In the genomic region with DNA sequence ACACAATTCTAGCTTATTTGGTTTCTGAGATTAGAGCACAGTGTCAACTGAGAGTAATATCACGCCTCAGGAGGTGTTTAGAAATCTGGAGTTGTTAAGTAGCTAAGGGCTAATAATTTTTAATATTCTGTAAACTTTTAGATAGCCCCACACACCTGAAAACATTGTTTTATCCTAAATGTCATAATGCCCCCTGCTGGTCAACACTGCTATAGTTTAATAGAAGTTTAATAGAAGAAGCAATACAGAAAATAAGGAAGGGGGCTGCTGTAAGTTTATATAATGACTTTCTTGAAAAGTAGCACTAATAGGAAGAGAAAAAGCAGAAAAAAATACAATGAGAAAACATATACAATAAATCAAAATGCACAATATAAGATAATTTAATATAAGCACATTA, we compare ENCODE assay signal across 20 cellular contexts.
DNase-seq lines count a peak whose midpoint lies in the region; ATAC-seq, FAIRE-seq and TF ChIP-seq lines count a peak whose summit lies in the region.
"Had no signal": no experiment of that assay in that cellular context is flagged by ENCODE, and none has a peak within 500 bp of the region (broad histone marks: within the 10 kb centered on the region; RNA-seq: fewer than 3 reads in every experiment).

No MANE protein-coding gene starts in this region.

- peak; percentile 35 for TF ChIP-seq CTCF in D721Med (IDR thresholded peaks at IDR 0.05; ENCODE audit: insufficient read depth, missing control alignments)
- peak; percentile 12 for TF ChIP-seq CTCF in bronchial epithelial cell (IDR thresholded peaks at IDR 0.05; ENCODE audit: insufficient read depth, low read length, severe bottlenecking)
- no peak for TF ChIP-seq CTCF in esophagus muscularis mucosa (IDR thresholded peaks at IDR 0.05)

- DNase-seq in D721Med (ENCODE audit: insufficient read length, low spot score) (no peak), HT1080 (ENCODE audit: low read depth) (peak; percentile 0), bronchial epithelial cell (ENCODE audit: low read depth) (peak; percentile 3), left kidney (ENCODE audit: low read depth, low spot score) (peak; percentile 16), DMS 273 (lab: John Stamatoyannopoulos, UW; ENCODE audit: unreplicated experiment) (no peak), GM12891 (ENCODE audit: insufficient read length, low spot score) (no peak), esophagus muscularis mucosa (ENCODE audit: extremely low spot score) (no peak)
- DNase-seq: activated B cell treated with CpG ODN at 0.5 μM for 24 hours; activated naive CD4-positive, alpha-beta T cell treated with Interleukin-2 at 50 U/mL for 16 hours; NCI-H1048; NCI-H510A; retina; stimulated activated CD4-positive, alpha-beta T cell treated with anti-CD3 and anti-CD28 coated beads, Interleukin-1b, Interleukin-23, amount 100 ng/mL, for 48 hours; SW 1271 had no signal

- TF ChIP-seq EP300 in esophagus muscularis mucosa (IDR thresholded peaks at IDR 0.05) = no peak

- ATAC-seq in HG03135 (IDR thresholded peaks at IDR 0.05; ENCODE audit: unreplicated experiment) = no peak
- ATAC-seq: gastroesophageal sphincter had no signal

- no peaks in the 10 kb centered on the region for H3K9me3 ChIP-seq in esophagus muscularis mucosa
- H3K9me3 ChIP-seq: gastroesophageal sphincter, thyroid gland had no signal

- WGBS in esophagus muscularis mucosa = no CpG with 5 or more reads among the region's 1 CpG

- no peaks in the 10 kb centered on the region for H3K36me3 ChIP-seq in bronchial epithelial cell (ENCODE audit: control insufficient read depth, insufficient read depth, low read length)
- H3K36me3 ChIP-seq in esophagus muscularis mucosa = no peaks in the 10 kb centered on the region
- H3K36me3 ChIP-seq: gastroesophageal sphincter, thyroid gland had no signal

- H3K27me3 ChIP-seq in bronchial epithelial cell (ENCODE audit: control insufficient read depth, insufficient read depth, low read length) = no peaks in the 10 kb centered on the region
- H3K27me3 ChIP-seq in esophagus muscularis mucosa = no peaks in the 10 kb centered on the region
- H3K27me3 ChIP-seq: gastroesophageal sphincter, thyroid gland had no signal

- no peak overlapping the region for H3K27ac ChIP-seq in esophagus muscularis mucosa (replicated peaks in 1 of 4)
- H3K27ac ChIP-seq: C4-2B, gastroesophageal sphincter, thyroid gland had no signal

- no peak for TF ChIP-seq POLR2A in GM12891 (IDR thresholded peaks at IDR 0.05; ENCODE audit: low read depth, low read length)
- TF ChIP-seq POLR2A in esophagus muscularis mucosa (IDR thresholded peaks at IDR 0.05; ENCODE audit: low read depth) = no peak

- intact Hi-C loops in esophagus muscularis mucosa (cut with DNase I) = no loop called here

- no peak for FAIRE-seq in D721Med (lab: Jason Lieb, UNC)
- FAIRE-seq in bronchial epithelial cell (lab: Jason Lieb, UNC) = no peak
- FAIRE-seq in GM12891 (lab: Jason Lieb, UNC) = no peak
- FAIRE-seq: GM19239, keratinocyte had no signal

- H3K4me3 ChIP-seq in bronchial epithelial cell (ENCODE audit: low read depth, low read length) = no peak overlapping the region
- H3K4me3 ChIP-seq in esophagus muscularis mucosa = no peak overlapping the region
- H3K4me3 ChIP-seq: gastroesophageal sphincter, thyroid gland had no signal

- H3K4me1 ChIP-seq in esophagus muscularis mucosa = no peaks in the 10 kb centered on the region
- H3K4me1 ChIP-seq: gastroesophageal sphincter, thyroid gland had no signal

TF ChIP-seq in GM12891, 5 proteins besides CTCF, POLR2A, EP300 and RAD21:
- no peak for TF ChIP-seq POLR2AphosphoS5 (IDR thresholded peaks at IDR 0.05; ENCODE audit: low read depth, low read length)
- no peak for TF ChIP-seq POU2F2 (IDR thresholded peaks at IDR 0.05; ENCODE audit: low read depth, low read length)
- no peak for TF ChIP-seq SPI1 (IDR thresholded peaks at IDR 0.05; ENCODE audit: low read depth, low read length)
- TF ChIP-seq PAX5 (IDR thresholded peaks at IDR 0.05; ENCODE audit: insufficient read depth, low read length, severe bottlenecking) = no peak
- no peak for TF ChIP-seq TAF1 (IDR thresholded peaks at IDR 0.05; ENCODE audit: low read depth, low read length)

Comparison
In these comparisons a context has a peak if more than half of its experiments do, and no peak if none do; other contexts are left out.
1. DNase-seq: peak in HT1080 (single experiment), bronchial epithelial cell (single experiment) and left kidney (single experiment); none in D721Med (single experiment), DMS 273 (single experiment), GM12891 (single experiment) and esophagus muscularis mucosa (single experiment).
2. CTCF ChIP-seq: peak in D721Med (single experiment) and bronchial epithelial cell (single experiment); none in esophagus muscularis mucosa (0 of 3).